Comparison of ENCODE assay signal across 9 cellular contexts in the genomic region with DNA sequence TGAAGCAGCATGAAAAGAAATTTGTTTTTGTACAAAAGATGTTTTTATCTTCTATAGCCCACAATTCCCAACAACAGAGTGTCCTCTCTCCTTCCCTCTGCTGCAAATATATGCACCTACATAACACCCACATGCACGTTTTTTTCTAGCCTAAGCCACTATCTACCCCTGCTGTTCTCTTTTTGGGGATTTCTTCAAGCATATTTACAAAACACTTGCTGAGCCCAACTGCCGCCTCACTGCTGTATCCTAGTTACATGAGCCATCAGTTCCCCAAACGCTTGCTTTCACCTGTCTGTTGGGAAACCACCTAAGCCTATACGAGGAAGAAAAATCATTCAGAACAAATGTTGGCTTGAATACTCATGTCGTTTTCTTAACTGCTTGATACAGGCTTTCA.
DNase-seq lines count a peak whose midpoint lies in the region; ATAC-seq and FAIRE-seq lines count a peak whose summit lies in the region.
"Had no signal": no experiment of that assay in that cellular context is flagged by ENCODE, and none has a peak within 500 bp of the region (broad histone marks: within the 10 kb centered on the region; RNA-seq: fewer than 3 reads in every experiment).

No MANE protein-coding gene starts in this region.

- ATAC-seq in GM18867 (IDR thresholded peaks at IDR 0.05; ENCODE audit: unreplicated experiment) (peak; percentile 62), HG02798 (IDR thresholded peaks at IDR 0.05; ENCODE audit: poor library complexity, unreplicated experiment) (peak; percentile 88), Right ventricle myocardium inferior (no peak)

- no peak for FAIRE-seq in RCC 7860 (lab: Jason Lieb, UNC)

- DNase-seq in COLO668 (lab: John Stamatoyannopoulos, UW; ENCODE audit: unreplicated experiment) (peak; percentile 59), NCI-H774 (lab: John Stamatoyannopoulos, UW) (peak; percentile 61), EL (no peak), RCC 7860 (ENCODE audit: low spot score) (no peak), Right ventricle myocardium inferior (ENCODE audit: missing footprints) (no peak), iPS-NIHi7 (ENCODE audit: extremely low spot score) (no peak)
- DNase-seq: KG1 had no signal

- intact Hi-C loops in Right ventricle myocardium inferior (cut with DNase I) = no loop called here

Comparison
In these comparisons a context has a peak if more than half of its experiments do, and no peak if none do; other contexts are left out.
1. DNase-seq: peak in COLO668 (single experiment) and NCI-H774 (single experiment); none in EL (single experiment), RCC 7860 (single experiment), Right ventricle myocardium inferior (single experiment) and iPS-NIHi7 (single experiment).